ENCODE assay signal across 24 cellular contexts in the genomic region with DNA sequence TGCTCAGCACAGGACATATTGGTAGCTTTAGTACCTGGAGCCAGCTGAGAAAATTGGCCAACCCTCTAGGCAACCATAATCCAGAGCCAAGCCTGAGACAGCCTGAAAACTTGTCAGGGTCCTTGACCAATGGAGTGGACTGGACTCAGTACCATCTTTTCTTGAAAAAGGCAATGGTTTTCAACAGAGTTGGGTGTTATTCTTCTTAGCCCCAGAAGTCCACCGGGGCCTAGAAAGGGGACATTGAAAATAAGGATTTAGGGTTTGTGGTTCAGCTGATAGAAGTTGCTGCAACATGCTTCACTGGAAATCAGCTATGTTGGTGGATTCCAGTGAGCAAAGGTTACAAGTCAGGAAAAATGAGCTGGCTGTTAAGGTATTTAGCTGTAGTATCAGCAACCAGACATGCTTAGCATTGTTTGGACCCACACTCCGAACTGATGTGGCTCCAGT. TPM values are rescaled to one million over a fixed set of nuclear protein-coding genes. Genes with fewer than 3 reads are reported as not detected.
DNase-seq lines count a peak whose midpoint lies in the region; ATAC-seq, FAIRE-seq and TF ChIP-seq lines count a peak whose summit lies in the region.
"Had no signal": no experiment of that assay in that cellular context is flagged by ENCODE, and none has a peak within 500 bp of the region (broad histone marks: within the 10 kb centered on the region; RNA-seq: fewer than 3 reads in every experiment).

No MANE protein-coding gene starts in this region.

- no peak overlapping the region for H2BK5ac ChIP-seq in IMR-90 (ENCODE audit: low read depth, low read length, poor library complexity, severe bottlenecking)

- H3K9me3 ChIP-seq in IMR-90 (ENCODE audit: control insufficient read depth, insufficient read depth, low read length): no peaks in the 10 kb centered on the region
- H3K9me3 ChIP-seq in thyroid gland: no peaks in the 10 kb centered on the region
- H3K9me3 ChIP-seq: transverse colon had no signal

- H2AFZ ChIP-seq in IMR-90 (replicated peaks; ENCODE audit: low read length, poor library complexity): no peak overlapping the region

- H3K4me1 ChIP-seq in IMR-90 (ENCODE audit: control insufficient read depth, insufficient read depth, low read length) (peaks cover 2% of the 10 kb centered on the region), thyroid gland (peaks cover 11 to 14% of the 10 kb centered on the region in 2 donors)

- intact Hi-C loops in IMR-90 (cut with micrococcal nuclease) (no loop called here), thyroid gland (cut with DNase I) (no loop called here)

- no peak overlapping the region for H3K56ac ChIP-seq in IMR-90 (ENCODE audit: extremely low read depth, insufficient read depth, low read length)

- WGBS in IMR-90 (ENCODE audit: extremely low coverage in 2 of 2, insufficient read length in 1 of 2), 2 experiments: no CpG with 5 or more reads among the region's 2 CpGs
- 42 to 61% methylated on average over 2 of the region's 2 CpGs for WGBS in thyroid gland, 2 donors

- no peak for TF ChIP-seq RAD21 in IMR-90 (IDR thresholded peaks at IDR 0.05; ENCODE audit: low read length)

- BruUV-seq in IMR-90 (replicated peaks; lab: Mats Ljungman, UMichigan): no TSS peak

- H3K4me3 ChIP-seq in IMR-90 (ENCODE audit: insufficient read depth, low read depth, low read length) (no peak overlapping the region), brain microvascular endothelial cell (ENCODE audit: low read depth, low read length) (no peak overlapping the region), thyroid gland (replicated peaks in 1 of 3) (no peak overlapping the region)
- H3K4me3 ChIP-seq: BLaER1 treated with 17β-estradiol and CSF1 and Interleukin-3, amounts not matched to agents 10 nM and 100 nM; lung; transverse colon had no signal

- H3K9me1 ChIP-seq in IMR-90 (ENCODE audit: insufficient read depth, low read length): peaks cover 2% of the 10 kb centered on the region; the same call in 1 of the 2 replicates

- no peak overlapping the region for H3K18ac ChIP-seq in IMR-90 (ENCODE audit: low read depth, low read length)

- DNase-seq in IMR-90 (peak; percentile 58), brain microvascular endothelial cell (peak; percentile 60), kidney glomerular epithelial cell (lab: John Stamatoyannopoulos, UW) (peak; percentile 87), thyroid gland (peak in 1 of 2 donors; percentile 23), H54 (ENCODE audit: insufficient read length, low spot score) (no peak)
- no peak for DNase-seq in activated CD4-positive, CD25-positive, alpha-beta regulatory T cell treated with anti-CD3 and anti-CD28 coated beads, Interleukin-2, amount 50 U/mL, for 72 hours
- no peak for DNase-seq in activated CD8-positive, alpha-beta memory T cell treated with anti-CD3 and anti-CD28 coated beads, Interleukin-2, amount 50 U/mL, for 48 hours
- DNase-seq: activated CD8-positive, alpha-beta T cell treated with anti-CD3 and anti-CD28 coated beads for 36 hours; activated naive CD4-positive, alpha-beta T cell treated with anti-CD3 and anti-CD28 coated beads, Interleukin-2, amount 50 U/mL, for 16 hours; activated T-cell treated with anti-CD3 and anti-CD28 coated beads, Interleukin-2, amount 50 U/mL, for 4 hours; glutamatergic neuron; NCI-H2029 treated with DMSO at 0.1 percent for 48 hours; NCI-H446 treated with DMSO at 0.1 percent for 48 hours; NK-92 treated with Interleukin-12 subunit alpha and Interleukin-12 subunit beta, amount 100 ng/mL, for 24 hours; stimulated activated CD4-positive, alpha-beta T cell treated with anti-CD3 and anti-CD28 coated beads, Interleukin-1b, Interleukin-23, amount 100 ng/mL, for 48 hours; stimulated activated naive CD8-positive, alpha-beta T cell treated with anti-CD3 and anti-CD28 coated beads, Interleukin-15, Interleukin-2, amounts not matched to agents 100 U/mL and 50 U/mL, for 24 hours; transverse colon had no signal

- CTCF ChIA-PET in IMR-90 (lab: Yijun Ruan, JAX): interaction anchor here (0.9 kb wide), 1 partner anchor 11 kb away, joined by 3 read pairs; no protein-coding TSS in a partner anchor

- POLR2A ChIA-PET in IMR-90 (lab: Charles Lee; ENCODE audit: unreplicated experiment): no interaction called here

- no peak overlapping the region for H4K5ac ChIP-seq in IMR-90 (ENCODE audit: low read depth, low read length)

- H2BK120ac ChIP-seq in IMR-90 (ENCODE audit: low read depth, low read length): no peak overlapping the region

- FAIRE-seq in H54 (lab: Jason Lieb, UNC): no peak
- FAIRE-seq: GM12891 had no signal

- H3K23ac ChIP-seq in IMR-90 (ENCODE audit: low read depth, low read length): no peak overlapping the region

- no peak overlapping the region for H3K27ac ChIP-seq in IMR-90 (ENCODE audit: insufficient read depth, low read length)
- H3K27ac ChIP-seq in brain microvascular endothelial cell: no peak overlapping the region
- H3K27ac ChIP-seq in thyroid gland: peak overlapping the region; percentile 15 to 65 (median 41)
- H3K27ac ChIP-seq: BLaER1 treated with 17β-estradiol and CSF1 and Interleukin-3, amounts not matched to agents 10 nM and 100 nM; HL-60; transverse colon had no signal

- H3K4me2 ChIP-seq in IMR-90 (ENCODE audit: low read depth, low read length): no peak overlapping the region

- H3K36me3 ChIP-seq in IMR-90 (ENCODE audit: control insufficient read depth, insufficient read depth, low read length): no peaks in the 10 kb centered on the region
- no peaks in the 10 kb centered on the region for H3K36me3 ChIP-seq in brain microvascular endothelial cell (replicated peaks)
- no peaks in the 10 kb centered on the region for H3K36me3 ChIP-seq in thyroid gland
- H3K36me3 ChIP-seq: transverse colon had no signal

- H4K20me1 ChIP-seq in IMR-90 (ENCODE audit: insufficient read depth, low read length): no peaks in the 10 kb centered on the region
- H4K20me1 ChIP-seq: BLaER1 treated with 17β-estradiol and CSF1 and Interleukin-3, amounts not matched to agents 10 nM and 100 nM had no signal

- H3K14ac ChIP-seq in IMR-90 (replicated peaks; ENCODE audit: low read depth, low read length): no peak overlapping the region

- in situ Hi-C loops in IMR-90 (cut with MboI; ENCODE audit: low sequenced_read_pairs): no loop called here
- in situ Hi-C loops in brain microvascular endothelial cell (cut with HindIII; ENCODE audit: low pct_ligation_motif_present, low sequenced_read_pairs): no loop called here

- dilution Hi-C loops in IMR-90 (cut with HindIII; ENCODE audit: low sequenced_read_pairs, unreplicated experiment): no loop called here

- H2AK9ac ChIP-seq in IMR-90 (replicated peaks; ENCODE audit: low read depth, low read length, poor library complexity): no peak overlapping the region

- ATAC-seq in IMR-90 (ENCODE audit: low read depth): peak; percentile 82
- ATAC-seq: activated CD8-positive, alpha-beta T cell treated with anti-CD3 and anti-CD28 coated beads for 36 hours; activated T-cell treated with anti-CD3 and anti-CD28 coated beads, Interleukin-2, amount 50 U/mL, for 4 hours; esophagus mucosa; HCT116; stimulated activated naive CD8-positive, alpha-beta T cell treated with anti-CD3 and anti-CD28 coated beads, Interleukin-15, Interleukin-2, amounts not matched to agents 100 U/mL and 50 U/mL, for 24 hours; WTC11 had no signal

- no peak overlapping the region for H2AK5ac ChIP-seq in IMR-90 (ENCODE audit: low read depth, low read length)

- no peak overlapping the region for H3K9ac ChIP-seq in IMR-90 (ENCODE audit: low read depth, low read length)
- H3K9ac ChIP-seq: BLaER1 treated with 17β-estradiol and CSF1 and Interleukin-3, amounts not matched to agents 10 nM and 100 nM had no signal

- H4K8ac ChIP-seq in IMR-90 (ENCODE audit: low read depth in 2 of 2, low read length in 2 of 2): no peak overlapping the region

- no peak overlapping the region for H2BK15ac ChIP-seq in IMR-90 (ENCODE audit: low read depth, low read length)

- H3K4ac ChIP-seq in IMR-90 (ENCODE audit: low read depth, low read length): no peak overlapping the region

- TF ChIP-seq CTCF in IMR-90 (conservative IDR thresholded peaks at IDR 0.05; ENCODE audit: low read depth, low read length): no peak
- no peak for TF ChIP-seq CTCF in brain microvascular endothelial cell (IDR thresholded peaks at IDR 0.05; ENCODE audit: low read depth, low read length, missing control alignments)
- TF ChIP-seq CTCF in thyroid gland (IDR thresholded peaks at IDR 0.05): no peak

- H3K27me3 ChIP-seq in IMR-90 (ENCODE audit: control insufficient read depth, insufficient read depth, low read length) (peaks cover 2% of the 10 kb centered on the region), brain microvascular endothelial cell (replicated peaks) (no peaks in the 10 kb centered on the region), thyroid gland (no peaks in the 10 kb centered on the region)
- H3K27me3 ChIP-seq: transverse colon had no signal

- TF ChIP-seq POLR2A in IMR-90 (IDR thresholded peaks at IDR 0.05; ENCODE audit: low read depth, low read length) (no peak), thyroid gland (IDR thresholded peaks at IDR 0.05) (no peak), H54 (IDR thresholded peaks at IDR 0.05; ENCODE audit: low read depth, low read length) (no peak)

- no peak overlapping the region for H4K91ac ChIP-seq in IMR-90 (ENCODE audit: insufficient read depth, low read depth, low read length)

- H3K79me1 ChIP-seq in IMR-90 (ENCODE audit: low read depth in 1 of 2, low read length in 2 of 2): no peaks in the 10 kb centered on the region

- no peak overlapping the region for H2BK20ac ChIP-seq in IMR-90 (ENCODE audit: low read depth, low read length)

TF ChIP-seq in IMR-90, 13 proteins besides CTCF, POLR2A, EP300 and RAD21 (continues in another document):
- TF ChIP-seq MAZ (IDR thresholded peaks at IDR 0.05; ENCODE audit: borderline replicate concordance, low read depth, low read length) (no peak), CHD1 (IDR thresholded peaks at IDR 0.05; ENCODE audit: low read depth, low read length) (no peak), NFE2L2 (IDR thresholded peaks at IDR 0.05; ENCODE audit: low read depth, low read length) (no peak), SMC3 (IDR thresholded peaks at IDR 0.05; ENCODE audit: low read depth, low read length) (no peak), FOS (IDR thresholded peaks at IDR 0.05; ENCODE audit: low read depth, low read length) (no peak), BHLHE40 (IDR thresholded peaks at IDR 0.05; ENCODE audit: low read depth, low read length) (no peak), RFX5 (IDR thresholded peaks at IDR 0.05; ENCODE audit: low read depth, low read length) (no peak), MAFK (IDR thresholded peaks at IDR 0.05; ENCODE audit: low read depth, low read length) (no peak), RCOR1 (IDR thresholded peaks at IDR 0.05; ENCODE audit: insufficient replicate concordance, low read length) (no peak)

RNA-seq across cellular contexts. Expression of gene CNOT11, which starts 22.1 kb away (rescaled TPM):
- 33.6 and 36.4 TPM in 2 replicates for total RNA-seq in IMR-90 (2012; rRNA removed)
- 50.3 and 55.8 TPM in 2 replicates for polyA plus RNA-seq in IMR-90 (2012; rRNA removed)
- polyA plus RNA-seq in IMR-90 (2012; cell fraction: cytosol; rRNA removed): 15.6 and 40.7 TPM in 2 replicates
- 19.1 and 76.4 TPM in 2 replicates for polyA plus RNA-seq in IMR-90 (2012; cell fraction: nucleus; rRNA removed; ENCODE audit: low replicate concordance)
- total RNA-seq in thyroid gland: 10 to 100 TPM; 27.5 to 41.6 (median 37.4) TPM

Comparison
In these comparisons a context has a peak if more than half of its experiments do, and no peak if none do; other contexts are left out.
1. DNase-seq: peak in IMR-90 (single experiment), brain microvascular endothelial cell (single experiment) and kidney glomerular epithelial cell (single experiment); none in activated CD4-positive, CD25-positive, alpha-beta regulatory T cell treated with anti-CD3 and anti-CD28 coated beads, Interleukin-2, amount 50 U/mL, for 72 hours (single experiment), activated CD8-positive, alpha-beta memory T cell treated with anti-CD3 and anti-CD28 coated beads, Interleukin-2, amount 50 U/mL, for 48 hours (single experiment) and H54 (single experiment).
2. H3K27ac ChIP-seq: peak in thyroid gland (3 of 3); none in IMR-90 (single experiment) and brain microvascular endothelial cell (single experiment).